14 cellular contexts compared by ENCODE assay signal in the genomic region with DNA sequence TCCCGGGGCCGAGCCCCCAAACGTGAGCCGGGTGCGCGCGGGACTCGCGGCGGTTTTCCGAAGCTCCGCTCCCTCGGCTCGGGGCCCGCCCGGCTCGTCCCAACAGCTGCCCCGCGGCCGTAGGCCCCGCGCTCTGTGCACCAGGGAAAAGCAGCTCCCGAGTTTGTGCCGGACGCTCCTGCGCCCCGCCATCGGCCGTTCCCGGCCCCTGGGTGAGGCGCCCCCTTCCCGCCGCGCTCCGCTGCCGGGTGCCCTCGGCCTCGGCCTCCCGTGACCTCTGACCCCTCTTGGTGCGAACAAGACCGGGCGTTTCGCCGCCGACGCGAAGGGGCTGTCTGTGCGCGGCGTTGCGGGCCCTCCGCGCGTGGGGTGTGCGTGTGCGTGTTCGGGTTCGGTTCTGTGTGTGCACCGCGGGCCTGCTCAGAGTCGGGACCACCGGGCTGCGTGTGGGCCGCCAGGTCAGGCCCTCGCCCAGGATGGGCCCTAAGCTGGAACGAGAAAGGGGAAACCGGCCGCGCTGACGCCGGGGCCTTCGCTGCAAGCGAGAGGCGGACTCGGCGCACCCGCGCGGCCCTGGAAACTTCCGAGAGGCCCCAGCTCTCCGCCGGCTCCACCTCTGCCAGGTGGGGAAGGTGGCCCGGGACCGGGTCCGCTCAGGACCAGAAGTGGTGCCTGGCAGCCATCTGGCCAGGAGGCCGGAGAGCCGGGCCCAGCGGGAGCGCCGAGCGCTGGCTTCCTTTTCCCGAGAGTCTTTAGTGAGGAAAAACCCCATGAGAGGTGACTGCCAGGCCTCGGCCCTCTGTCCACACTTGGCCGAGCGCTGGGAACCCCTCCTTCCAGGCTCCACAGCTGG. TPM values are rescaled to one million over a fixed set of nuclear protein-coding genes. Genes with fewer than 3 reads are reported as not detected.
DNase-seq lines count a peak whose midpoint lies in the region; ATAC-seq and TF ChIP-seq lines count a peak whose summit lies in the region.
"Had no signal": no experiment of that assay in that cellular context is flagged by ENCODE, and none has a peak within 500 bp of the region (broad histone marks: within the 10 kb centered on the region; RNA-seq: fewer than 3 reads in every experiment).

No MANE protein-coding gene starts in this region.

- TF ChIP-seq EP300 in upper lobe of left lung (IDR thresholded peaks at IDR 0.05), result no peak

- 0 to 20% methylated on average over 4 to 24 of the region's 95 CpGs for WGBS in upper lobe of left lung, 2 donors

- H3K27me3 ChIP-seq in upper lobe of left lung, result peaks cover 0 to 60% (median 24%) of the 10 kb centered on the region in 4 donors

- POLR2A ChIA-PET in activated CD4-positive, alpha-beta T cell treated with anti-CD3 and anti-CD28 coated beads, Interleukin-2, amount 10 ng/mL, durations not matched to agents 7 days and 5 days (lab: Charles Lee), result no interaction called here

- H3K27ac Mint-ChIP-seq in activated CD4-positive, alpha-beta T cell treated with anti-CD3 and anti-CD28 coated beads, Interleukin-2, amount 10 ng/mL, durations not matched to agents 7 days and 5 days, result no peak overlapping the region
- no peak overlapping the region for H3K27ac Mint-ChIP-seq in nephron progenitor cell
- H3K27ac Mint-ChIP-seq: activated naive CD8-positive, alpha-beta T cell treated with anti-CD3 and anti-CD28 coated beads, Interleukin-2, amount 50 U/mL, for 24 hours had no signal

- H3K36me3 ChIP-seq in upper lobe of left lung, result no peaks in the 10 kb centered on the region

- no peaks in the 10 kb centered on the region for H3K9me3 ChIP-seq in upper lobe of left lung

- peaks cover 3% of the 10 kb centered on the region for H3K4me1 Mint-ChIP-seq in activated CD4-positive, alpha-beta T cell treated with anti-CD3 and anti-CD28 coated beads, Interleukin-2, amount 10 ng/mL, durations not matched to agents 7 days and 5 days
- peaks cover 11% of the 10 kb centered on the region for H3K4me1 Mint-ChIP-seq in nephron progenitor cell

- no peak for DNase-seq in activated CD4-positive, alpha-beta T cell treated with anti-CD3 and anti-CD28 coated beads, Interleukin-2, amount 10 ng/mL, durations not matched to agents 7 days and 5 days
- no peak for DNase-seq in activated CD4-positive, alpha-beta T cell treated with anti-CD3 and anti-CD28 coated beads, Interleukin-2, amount 50 U/mL, for 4 hours
- no peak for DNase-seq in fibroblast of villous mesenchyme (ENCODE audit: low read depth)
- DNase-seq in nephron progenitor cell, result peak; percentile 60
- peak in 1 of 2 donors; percentile 87 for DNase-seq in upper lobe of left lung
- DNase-seq in iPS-NIHi7 (ENCODE audit: extremely low spot score), result no peak
- no peak for DNase-seq in activated naive CD4-positive, alpha-beta T cell treated with anti-CD3 and anti-CD28 coated beads, Interleukin-2, amount 50 U/mL, for 16 hours
- DNase-seq: activated naive CD8-positive, alpha-beta T cell treated with anti-CD3 and anti-CD28 coated beads, Interleukin-2, amount 50 U/mL, for 24 hours; midbrain; stimulated activated naive CD4-positive, alpha-beta T cell treated with Interleukin-2 at 50 U/mL for 16 hours; SW 1271 had no signal

- ATAC-seq in upper lobe of left lung (ENCODE audit: low FRiP score in 2 of 2), result no peak
- ATAC-seq in HG03139 (IDR thresholded peaks at IDR 0.05; ENCODE audit: unreplicated experiment), result no peak
- ATAC-seq: activated naive CD8-positive, alpha-beta T cell treated with anti-CD3 and anti-CD28 coated beads, Interleukin-2, amount 50 U/mL, for 24 hours; GM12878 had no signal

- H3K4me3 ChIP-seq in fibroblast of villous mesenchyme (ENCODE audit: low read depth, low read length), result peak overlapping the region; percentile 6
- H3K4me3 ChIP-seq in upper lobe of left lung, result peak overlapping the region; percentile 2 to 88 (median 66)
- H3K4me3 ChIP-seq: GM12878 had no signal

- H3K36me3 Mint-ChIP-seq in activated CD4-positive, alpha-beta T cell treated with anti-CD3 and anti-CD28 coated beads, Interleukin-2, amount 10 ng/mL, durations not matched to agents 7 days and 5 days (ENCODE audit: low read depth), result no peaks in the 10 kb centered on the region
- H3K36me3 Mint-ChIP-seq in nephron progenitor cell (ENCODE audit: low read depth), result no peaks in the 10 kb centered on the region

- H3K4me3 Mint-ChIP-seq in activated CD4-positive, alpha-beta T cell treated with anti-CD3 and anti-CD28 coated beads, Interleukin-2, amount 10 ng/mL, durations not matched to agents 7 days and 5 days, result peak overlapping the region; percentile 32
- peak overlapping the region; percentile 60 for H3K4me3 Mint-ChIP-seq in nephron progenitor cell
- H3K4me3 Mint-ChIP-seq: activated naive CD8-positive, alpha-beta T cell treated with anti-CD3 and anti-CD28 coated beads, Interleukin-2, amount 50 U/mL, for 24 hours had no signal

- peaks cover 20 to 84% (median 36%) of the 10 kb centered on the region in 4 donors for H3K4me1 ChIP-seq in upper lobe of left lung

- peaks cover 37% of the 10 kb centered on the region for H3K27me3 Mint-ChIP-seq in activated CD4-positive, alpha-beta T cell treated with anti-CD3 and anti-CD28 coated beads, Interleukin-2, amount 10 ng/mL, durations not matched to agents 7 days and 5 days
- H3K27me3 Mint-ChIP-seq in nephron progenitor cell (ENCODE audit: low read depth, poor library complexity), result peaks cover 85% of the 10 kb centered on the region

- CTCF ChIA-PET in activated CD4-positive, alpha-beta T cell treated with anti-CD3 and anti-CD28 coated beads, Interleukin-2, amount 10 ng/mL, durations not matched to agents 7 days and 5 days (lab: Charles Lee), result no interaction called here

- no peaks in the 10 kb centered on the region for H3K9me3 Mint-ChIP-seq in activated CD4-positive, alpha-beta T cell treated with anti-CD3 and anti-CD28 coated beads, Interleukin-2, amount 10 ng/mL, durations not matched to agents 7 days and 5 days
- H3K9me3 Mint-ChIP-seq in nephron progenitor cell, result no peaks in the 10 kb centered on the region
- H3K9me3 Mint-ChIP-seq: activated naive CD8-positive, alpha-beta T cell treated with anti-CD3 and anti-CD28 coated beads, Interleukin-2, amount 50 U/mL, for 24 hours had no signal

- TF ChIP-seq POLR2A in upper lobe of left lung (IDR thresholded peaks at IDR 0.05), result no peak

- TF ChIP-seq CTCF in fibroblast of villous mesenchyme (IDR thresholded peaks at IDR 0.05; ENCODE audit: insufficient read depth, low read depth, low read length) (no peak), nephron progenitor cell (IDR thresholded peaks at IDR 0.05) (no peak), upper lobe of left lung (IDR thresholded peaks at IDR 0.05) (no peak)

- peak overlapping the region; percentile 68 to 90 (median 80) for H3K27ac ChIP-seq in upper lobe of left lung
- H3K27ac ChIP-seq: 22Rv1 had no signal

RNA-seq across cellular contexts. Expression of gene PRDM16, which starts 1.9 kb away (rescaled TPM):
- total RNA-seq in activated CD4-positive, alpha-beta T cell treated with anti-CD3 and anti-CD28 coated beads, Interleukin-2, amount 10 ng/mL, durations not matched to agents 7 days and 5 days, result 1 to 10 TPM; 1.1 to 2.3 TPM
- total RNA-seq in fibroblast of villous mesenchyme, result under 0.01 and 1.7 TPM in 2 replicates
- total RNA-seq in upper lobe of left lung, result 10 to 100 TPM; 12.3 to 54.5 (median 21.2) TPM

RNA-seq across cellular contexts. Expression of gene ACTRT2, which starts 49.6 kb away (rescaled TPM):
- total RNA-seq in activated CD4-positive, alpha-beta T cell treated with anti-CD3 and anti-CD28 coated beads, Interleukin-2, amount 10 ng/mL, durations not matched to agents 7 days and 5 days, result not detected
- total RNA-seq in fibroblast of villous mesenchyme (not detected in 2 replicates), upper lobe of left lung (not detected)
- total RNA-seq: GM12878 had no signal
